In the genomic region with DNA sequence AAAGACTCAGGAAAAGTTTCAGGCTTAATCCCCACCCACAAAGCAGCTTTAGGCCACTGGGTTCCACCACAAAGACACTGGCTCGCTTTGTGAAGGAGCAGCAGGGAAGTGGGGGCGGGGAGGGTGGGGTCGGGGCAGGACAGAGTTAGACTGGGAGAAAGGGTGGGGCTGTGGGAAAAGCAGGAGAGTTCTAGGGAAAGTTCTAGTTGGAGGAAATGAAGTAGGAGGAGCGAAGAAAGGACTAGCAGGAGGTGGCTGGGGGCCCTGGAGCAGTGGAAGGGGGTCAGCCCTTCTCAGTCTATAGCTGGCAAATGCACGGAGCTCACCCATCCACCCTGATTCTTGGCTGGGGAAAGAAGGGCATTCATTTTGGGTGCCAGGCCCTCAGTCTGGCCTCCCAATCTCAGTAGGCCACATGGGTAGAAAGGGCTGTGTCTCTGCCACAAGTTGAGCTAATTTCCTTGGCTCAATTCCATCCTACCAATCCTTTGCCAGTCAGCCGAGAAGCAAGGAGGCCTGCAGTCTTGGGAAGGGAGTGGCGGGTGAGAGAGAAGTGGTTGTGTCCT, we compare ENCODE assay signal across 10 cellular contexts. TPM values are rescaled to one million over a fixed set of nuclear protein-coding genes. Genes with fewer than 3 reads are reported as not detected.
DNase-seq lines count a peak whose midpoint lies in the region; ATAC-seq and TF ChIP-seq lines count a peak whose summit lies in the region.
"Had no signal": no experiment of that assay in that cellular context is flagged by ENCODE, and none has a peak within 500 bp of the region (broad histone marks: within the 10 kb centered on the region; RNA-seq: fewer than 3 reads in every experiment).

No MANE protein-coding gene starts in this region.

- peak overlapping the region; percentile 49 for H3K4me3 Mint-ChIP-seq in neural crest cell
- H3K4me3 Mint-ChIP-seq: activated CD8-positive, alpha-beta T cell treated with anti-CD3 and anti-CD28 coated beads, Interleukin-2, amount 10 ng/mL, durations not matched to agents 7 days and 5 days had no signal

- peaks cover 2% of the 10 kb centered on the region for H3K79me2 ChIP-seq in fibroblast of lung (ENCODE audit: control insufficient read depth, insufficient read depth, low read length)

- H2AFZ ChIP-seq in fibroblast of lung (ENCODE audit: low read length): no peak overlapping the region

- peaks cover 11% of the 10 kb centered on the region for H3K4me1 ChIP-seq in fibroblast of lung (ENCODE audit: control insufficient read depth, extremely low read depth, insufficient read depth, low read length)
- no peaks in the 10 kb centered on the region for H3K4me1 ChIP-seq in aorta (ENCODE audit: control insufficient read depth in 1 of 2, insufficient read depth in 2 of 2, low read length in 2 of 2)

- peak; percentile 41 for DNase-seq in Right ventricle myocardium superior
- no peak for DNase-seq in cardiac septum (ENCODE audit: low spot score)
- DNase-seq in fibroblast of lung (ENCODE audit: low read depth in 2 of 2): peak in 1 of 2 donors; percentile 56
- no peak for DNase-seq in neural crest cell (ENCODE audit: low read depth, low spot score)
- no peak for DNase-seq in aorta
- no peak for DNase-seq in RPMI8226
- DNase-seq in NCI-H1092 (lab: John Stamatoyannopoulos, UW): no peak
- DNase-seq: activated CD8-positive, alpha-beta T cell treated with anti-CD3 and anti-CD28 coated beads, Interleukin-2, amount 10 ng/mL, durations not matched to agents 7 days and 5 days had no signal

- no peak overlapping the region for H3K27ac ChIP-seq in fibroblast of lung (ENCODE audit: insufficient read depth, low read length)
- H3K27ac ChIP-seq in aorta (ENCODE audit: low read depth in 1 of 2, low read length in 2 of 2): peak overlapping the region; percentile 72 to 85
- H3K27ac ChIP-seq: A549 had no signal

- no peaks in the 10 kb centered on the region for H3K9me3 Mint-ChIP-seq in neural crest cell

- H3K36me3 ChIP-seq in fibroblast of lung (ENCODE audit: control insufficient read depth, insufficient read depth, low read length) (peaks cover 6% of the 10 kb centered on the region), aorta (ENCODE audit: control insufficient read depth in 1 of 2, insufficient read depth in 2 of 2, low read length in 1 of 2) (peaks cover 0 to 4% of the 10 kb centered on the region in 2 donors)

- peaks cover 19% of the 10 kb centered on the region for H3K4me1 Mint-ChIP-seq in neural crest cell

- H3K9me3 ChIP-seq in fibroblast of lung (ENCODE audit: control insufficient read depth, insufficient read depth, low read depth, low read length): no peaks in the 10 kb centered on the region
- H3K9me3 ChIP-seq in aorta (ENCODE audit: control insufficient read depth, low read length): no peaks in the 10 kb centered on the region
- H3K9me3 ChIP-seq: A549 had no signal

- H3K36me3 Mint-ChIP-seq in neural crest cell (ENCODE audit: low read depth): no peaks in the 10 kb centered on the region

- WGBS in aorta, 2 donors: 5 to 6% methylated on average over 7 of the region's 7 CpGs

- no peak overlapping the region for H3K9ac ChIP-seq in fibroblast of lung (ENCODE audit: insufficient read depth, low read length)

- H4K20me1 ChIP-seq in fibroblast of lung (ENCODE audit: control insufficient read depth, extremely low read depth, insufficient read depth, low read length): no peaks in the 10 kb centered on the region

- peak overlapping the region; percentile 19 for H3K4me2 ChIP-seq in fibroblast of lung (ENCODE audit: extremely low read depth, insufficient read depth, low read length)
- H3K4me2 ChIP-seq: A549 had no signal

- H3K27me3 ChIP-seq in fibroblast of lung (ENCODE audit: control insufficient read depth, insufficient read depth, low read length) (no peaks in the 10 kb centered on the region), aorta (ENCODE audit: control insufficient read depth in 1 of 2, insufficient read depth in 2 of 2, low read length in 1 of 2) (no peaks in the 10 kb centered on the region)

- no peaks in the 10 kb centered on the region for H3K27me3 Mint-ChIP-seq in neural crest cell (ENCODE audit: low read depth)

- H3K4me3 ChIP-seq in fibroblast of lung (replicated peaks in 1 of 4; ENCODE audit: control extremely low read depth in 1 of 4, insufficient read depth in 1 of 4, low read depth in 3 of 4, low read length in 4 of 4) (no peak overlapping the region), aorta (ENCODE audit: low read length in 2 of 2) (no peak overlapping the region)
- H3K4me3 ChIP-seq: A549 had no signal

- ATAC-seq in Right ventricle myocardium superior (ENCODE audit: poor library complexity): no peak
- ATAC-seq in aorta (ENCODE audit: low FRiP score): peak; percentile 1
- no peak for ATAC-seq in GM21526 (IDR thresholded peaks at IDR 0.05; ENCODE audit: low FRiP score, unreplicated experiment)
- ATAC-seq: A549; activated CD8-positive, alpha-beta T cell treated with anti-CD3 and anti-CD28 coated beads, Interleukin-2, amount 10 ng/mL, durations not matched to agents 7 days and 5 days had no signal

- intact Hi-C loops in Right ventricle myocardium superior (cut with DNase I): loop anchor here (5.0 kb wide), 1 partner anchor 235 kb away; a partner anchor contains a TSS
- intact Hi-C loops in cardiac septum (cut with DNase I): loop anchor here (2.0 kb wide), 1 partner anchor 19 kb away; a partner anchor contains a TSS
- intact Hi-C loops in aorta (cut with DNase I): loop anchor here (2.0 to 10.0 kb wide), 4 partner anchors 19 to 240 kb away; a partner anchor contains a TSS

- TF ChIP-seq CTCF in fibroblast of lung (conservative IDR thresholded peaks at IDR 0.05 in 1 of 2, IDR thresholded peaks at IDR 0.05 in 1 of 2; ENCODE audit: low read depth in 1 of 2, low read length in 2 of 2): no peak
- no peak for TF ChIP-seq CTCF in neural crest cell (conservative IDR thresholded peaks at IDR 0.05)

- H3K27ac Mint-ChIP-seq in neural crest cell (ENCODE audit: unreplicated experiment): peak overlapping the region; percentile 57
- H3K27ac Mint-ChIP-seq: activated CD8-positive, alpha-beta T cell treated with anti-CD3 and anti-CD28 coated beads, Interleukin-2, amount 10 ng/mL, durations not matched to agents 7 days and 5 days had no signal

RNA-seq across cellular contexts. Expression of a gene that starts 4.6 kb away (rescaled TPM):
- total RNA-seq in Right ventricle myocardium superior: 32.9 TPM
- total RNA-seq in cardiac septum: 34.2 TPM
- 32.1 and 34.5 TPM in 2 replicates for total RNA-seq in fibroblast of lung
- polyA plus RNA-seq in fibroblast of lung: 18.6 and 21.0 TPM in 2 replicates
- 19.6 and 21.9 TPM in 2 replicates for polyA plus RNA-seq in fibroblast of lung (2012)
- 51.3 and 54.5 TPM in 2 replicates for polyA minus RNA-seq in fibroblast of lung (ENCODE audit: low replicate concordance)
- 19.4 and 20.0 TPM in 2 replicates for total RNA-seq in neural crest cell
- 10 to 100 TPM; 35.7 to 40.7 TPM for total RNA-seq in aorta
- polyA plus RNA-seq in aorta: 10 to 100 TPM; 13.5 to 51.3 TPM

RNA-seq across cellular contexts. Expression of a gene that starts 19.4 kb away (rescaled TPM):
- total RNA-seq in Right ventricle myocardium superior (182 TPM), cardiac septum (209 TPM), fibroblast of lung (113 and 190 TPM in 2 replicates), neural crest cell (45.1 and 53.2 TPM in 2 replicates), aorta (100 to 1,000 TPM; 273 to 354 TPM)
- polyA plus RNA-seq in fibroblast of lung (164 and 180 TPM in 2 replicates), aorta (100 to 1,000 TPM in 1 of 2 donors, 10 to 100 TPM in 1; 62.6 to 130 TPM)
- polyA plus RNA-seq in fibroblast of lung (2012): 224 and 226 TPM in 2 replicates
- 842 and 992 TPM in 2 replicates for polyA minus RNA-seq in fibroblast of lung (ENCODE audit: low replicate concordance)

RNA-seq across cellular contexts. Expression of a gene that starts 50.8 kb away (rescaled TPM):
- total RNA-seq in Right ventricle myocardium superior (46.3 TPM), cardiac septum (49.9 TPM), fibroblast of lung (10.8 and 12.6 TPM in 2 replicates), neural crest cell (80.8 and 86.8 TPM in 2 replicates), aorta (10 to 100 TPM; 56.5 to 59.8 TPM)
- polyA plus RNA-seq in fibroblast of lung (58.3 and 63.6 TPM in 2 replicates), aorta (10 to 100 TPM; 27.2 to 32.2 TPM)
- polyA plus RNA-seq in fibroblast of lung (2012): 56.0 and 56.6 TPM in 2 replicates
- polyA minus RNA-seq in fibroblast of lung (ENCODE audit: low replicate concordance): 65.7 and 67.9 TPM in 2 replicates

RNA-seq across cellular contexts. Expression of a gene that starts 55.8 kb away (rescaled TPM):
- total RNA-seq in Right ventricle myocardium superior (36.0 TPM), cardiac septum (43.4 TPM), fibroblast of lung (105 and 120 TPM in 2 replicates), neural crest cell (57.5 and 58.5 TPM in 2 replicates), aorta (10 to 100 TPM; 55.3 to 63.8 TPM)
- polyA plus RNA-seq in fibroblast of lung (119 and 138 TPM in 2 replicates), aorta (10 to 100 TPM; 33.5 to 40.9 TPM)
- 58.3 and 63.7 TPM in 2 replicates for polyA plus RNA-seq in fibroblast of lung (2012)
- 34.5 and 37.5 TPM in 2 replicates for polyA minus RNA-seq in fibroblast of lung (ENCODE audit: low replicate concordance)
